ENCODE assay signal across 17 cellular contexts in the genomic region with DNA sequence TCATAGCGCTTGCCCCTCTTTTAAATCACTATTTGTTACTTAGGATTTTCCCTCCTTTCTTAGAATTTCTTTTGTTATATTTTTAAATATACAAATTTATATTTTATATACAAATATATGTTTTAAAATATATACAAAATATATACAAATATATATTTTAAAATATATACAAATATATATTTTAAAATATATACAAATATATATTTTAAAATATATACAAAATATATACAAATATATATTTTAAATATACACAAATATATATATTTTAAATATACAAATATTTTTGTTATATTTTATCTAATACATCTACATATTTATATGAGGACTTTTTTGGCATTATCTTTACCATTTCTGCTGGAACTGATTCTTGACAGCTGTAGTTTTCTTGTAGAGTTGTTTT. TPM values are rescaled to one million over a fixed set of nuclear protein-coding genes. Genes with fewer than 3 reads are reported as not detected.
DNase-seq lines count a peak whose midpoint lies in the region; FAIRE-seq and TF ChIP-seq lines count a peak whose summit lies in the region.
"Had no signal": no experiment of that assay in that cellular context is flagged by ENCODE, and none has a peak within 500 bp of the region (broad histone marks: within the 10 kb centered on the region; RNA-seq: fewer than 3 reads in every experiment).

No MANE protein-coding gene starts in this region.

- TF ChIP-seq CTCF in nephron progenitor cell (IDR thresholded peaks at IDR 0.05) (no peak), right atrium auricular region (IDR thresholded peaks at IDR 0.05) (no peak)

- no peaks in the 10 kb centered on the region for H3K4me1 ChIP-seq in right atrium auricular region

- H3K27ac Mint-ChIP-seq in nephron progenitor cell: peak overlapping the region; percentile 90
- H3K27ac Mint-ChIP-seq: CD4-positive, alpha-beta memory T cell had no signal

- H3K27ac ChIP-seq in right atrium auricular region: no peak overlapping the region
- H3K27ac ChIP-seq: BLaER1 had no signal

- H3K36me3 Mint-ChIP-seq in nephron progenitor cell (ENCODE audit: low read depth): peaks cover 80% of the 10 kb centered on the region

- no peak overlapping the region for H3K4me3 Mint-ChIP-seq in nephron progenitor cell
- H3K4me3 Mint-ChIP-seq: CD14-positive monocyte; CD4-positive, alpha-beta memory T cell had no signal

- no peaks in the 10 kb centered on the region for H3K27me3 ChIP-seq in right atrium auricular region
- H3K27me3 ChIP-seq: BLaER1 had no signal

- FAIRE-seq in G401.6 (lab: Jason Lieb, UNC) (peak; percentile 99), colon (lab: Jason Lieb, UNC) (peak; percentile 99)
- FAIRE-seq: HTR-8/SVneo had no signal

- H3K9me3 ChIP-seq in right atrium auricular region: no peaks in the 10 kb centered on the region
- H3K9me3 ChIP-seq: BLaER1 had no signal

- H3K9me3 Mint-ChIP-seq in nephron progenitor cell: no peaks in the 10 kb centered on the region
- H3K9me3 Mint-ChIP-seq: CD14-positive monocyte; CD4-positive, alpha-beta memory T cell had no signal

- peaks cover 27% of the 10 kb centered on the region for H3K36me3 ChIP-seq in right atrium auricular region

- H3K27me3 Mint-ChIP-seq in nephron progenitor cell (ENCODE audit: low read depth, poor library complexity): no peaks in the 10 kb centered on the region
- H3K27me3 Mint-ChIP-seq: CD4-positive, alpha-beta memory T cell had no signal

- H3K4me1 Mint-ChIP-seq in nephron progenitor cell: no peaks in the 10 kb centered on the region

- no peak for DNase-seq in nephron progenitor cell
- no peak for DNase-seq in NCI-H345 (lab: John Stamatoyannopoulos, UW)
- no peak for DNase-seq in cerebellum (ENCODE audit: low spot score)
- no peak for DNase-seq in HCEC 1CT
- DNase-seq in right atrium auricular region (ENCODE audit: low spot score): no peak
- DNase-seq: CD4-positive, alpha-beta memory T cell; DMS153; DMS79; GF-D8; GOT3; H7; IMR-90 had no signal

- H3K4me3 ChIP-seq in right atrium auricular region: no peak overlapping the region
- H3K4me3 ChIP-seq: BLaER1 had no signal

RNA-seq across cellular contexts. Expression of a gene that starts 50.9 kb away (rescaled TPM):
- 19.3 TPM for total RNA-seq in cerebellum
- total RNA-seq in right atrium auricular region: 100 to 1,000 TPM; 199 to 332 TPM
